ENCODE assay signal across 21 cellular contexts in genomic region chr1:76054357-76054756, GRCh38.
"Had no signal": no experiment of that assay in that cellular context is flagged by ENCODE, and none has a peak within 500 bp of the region (broad histone marks: within the 10 kb centered on the region; RNA-seq: fewer than 3 reads in every experiment).

No MANE protein-coding gene starts in this region.

- ATAC-seq: naive thymus-derived CD8-positive, alpha-beta T cell; sciatic nerve; stimulated activated effector memory CD8-positive, alpha-beta T cell treated with anti-CD3 and anti-CD28 coated beads, Interleukin-12 subunit alpha, Interleukin-12 subunit beta, amount 100 ng/mL, for 72 hours had no signal

- DNase-seq: islet precursor cell; left ventricle myocardium inferior; naive thymus-derived CD8-positive, alpha-beta T cell; nephron progenitor cell; occipital lobe; spleen; stimulated activated CD4-positive, alpha-beta T cell treated with anti-CD3 and anti-CD28 coated beads, Interleukin-4, amount 100 ng/mL, for 24 hours; stimulated activated naive CD4-positive, alpha-beta T cell; substantia nigra; uterus had no signal

- H3K36me3 ChIP-seq: left ventricle myocardium inferior, neural progenitor cell, neutrophil, right atrium auricular region, spleen, tibial nerve, uterus had no signal

- H3K27me3 ChIP-seq: neural progenitor cell, neutrophil, right atrium auricular region, spleen, tibial nerve, uterus had no signal

- H3K9me3 ChIP-seq: neutrophil, right atrium auricular region, tibial nerve, uterus had no signal

- H3K9ac ChIP-seq: neural progenitor cell had no signal

- H3K27ac ChIP-seq: left ventricle myocardium inferior, neural progenitor cell, neutrophil, right atrium auricular region, skin epidermis, spleen, tibial nerve, uterus had no signal

- H3K27ac Mint-ChIP-seq: naive thymus-derived CD8-positive, alpha-beta T cell; nephron progenitor cell; progenitor cell of endocrine pancreas; stimulated activated effector memory CD8-positive, alpha-beta T cell treated with anti-CD3 and anti-CD28 coated beads, Interleukin-12 subunit alpha, Interleukin-12 subunit beta, amount 100 ng/mL, for 72 hours; stimulated activated naive CD8-positive, alpha-beta T cell treated with anti-CD3 and anti-CD28 coated beads, Interleukin-15, Interleukin-2, amounts not matched to agents 100 ng/mL and 50 ng/mL, for 24 hours; type B pancreatic cell had no signal

- H3K4me3 ChIP-seq: left ventricle myocardium inferior, lung, neural progenitor cell, right atrium auricular region, skin epidermis, spleen, tibial nerve, uterus had no signal

- H3K4me2 ChIP-seq: neural progenitor cell had no signal

- H3K4me3 Mint-ChIP-seq: naive thymus-derived CD8-positive, alpha-beta T cell; nephron progenitor cell; neural progenitor cell; stimulated activated effector memory CD8-positive, alpha-beta T cell treated with anti-CD3 and anti-CD28 coated beads, Interleukin-12 subunit alpha, Interleukin-12 subunit beta, amount 100 ng/mL, for 72 hours; stimulated activated naive CD8-positive, alpha-beta T cell treated with anti-CD3 and anti-CD28 coated beads, Interleukin-15, Interleukin-2, amounts not matched to agents 100 ng/mL and 50 ng/mL, for 24 hours; type B pancreatic cell had no signal

- H3K4me1 ChIP-seq: left ventricle myocardium inferior, right atrium auricular region, spleen, tibial nerve, uterus had no signal

- H2AFZ ChIP-seq: neural progenitor cell had no signal

- H3K36me3 Mint-ChIP-seq: naive thymus-derived CD8-positive, alpha-beta T cell; neural progenitor cell; stimulated activated effector memory CD8-positive, alpha-beta T cell treated with anti-CD3 and anti-CD28 coated beads, Interleukin-12 subunit alpha, Interleukin-12 subunit beta, amount 100 ng/mL, for 72 hours; type B pancreatic cell had no signal

- H3K4me1 Mint-ChIP-seq: stimulated activated effector memory CD8-positive, alpha-beta T cell treated with anti-CD3 and anti-CD28 coated beads, Interleukin-12 subunit alpha, Interleukin-12 subunit beta, amount 100 ng/mL, for 72 hours had no signal

- H3K27me3 Mint-ChIP-seq: type B pancreatic cell had no signal

- H3K9me3 Mint-ChIP-seq: neural progenitor cell; stimulated activated effector memory CD8-positive, alpha-beta T cell treated with anti-CD3 and anti-CD28 coated beads, Interleukin-12 subunit alpha, Interleukin-12 subunit beta, amount 100 ng/mL, for 72 hours; stimulated activated naive CD8-positive, alpha-beta T cell treated with anti-CD3 and anti-CD28 coated beads, Interleukin-15, Interleukin-2, amounts not matched to agents 100 ng/mL and 50 ng/mL, for 24 hours had no signal
